12 cellular contexts compared by ENCODE assay signal in genomic region chr19:2056810-2057192, GRCh38. TPM values are rescaled to one million over a fixed set of nuclear protein-coding genes. Genes with fewer than 3 reads are reported as not detected.
DNase-seq lines count a peak whose midpoint lies in the region; ATAC-seq and TF ChIP-seq lines count a peak whose summit lies in the region.
"Had no signal": no experiment of that assay in that cellular context is flagged by ENCODE, and none has a peak within 500 bp of the region (broad histone marks: within the 10 kb centered on the region; RNA-seq: fewer than 3 reads in every experiment).

No MANE protein-coding gene starts in this region.

- no peaks in the 10 kb centered on the region for H3K9me3 ChIP-seq in CD8-positive, alpha-beta T cell (ENCODE audit: low read length)
- H3K9me3 ChIP-seq in Panc1 (ENCODE audit: control insufficient read depth, insufficient read depth, low read depth, low read length), result no peaks in the 10 kb centered on the region
- H3K9me3 ChIP-seq: HAP-1 had no signal

- H3K4me1 ChIP-seq in CD8-positive, alpha-beta T cell (ENCODE audit: insufficient read depth, low read length), result peaks cover 76% of the 10 kb centered on the region
- H3K4me1 ChIP-seq in Panc1 (ENCODE audit: control insufficient read depth, insufficient read depth, low read length), result peaks cover 59% of the 10 kb centered on the region
- H3K4me1 ChIP-seq in rectal smooth muscle tissue (ENCODE audit: control insufficient read depth, insufficient read depth, low read length), result peaks cover 24% of the 10 kb centered on the region

- no peak for DNase-seq in CD8-positive, alpha-beta T cell
- DNase-seq in Panc1 (ENCODE audit: low read depth, low spot score) (no peak), epithelial cell of prostate (ENCODE audit: low read depth, low spot score) (no peak), GM13977 (ENCODE audit: low spot score) (no peak), AG20443 (ENCODE audit: low spot score) (no peak), islet precursor cell (no peak)
- DNase-seq: NCI-H187; stimulated activated CD4-positive, alpha-beta T cell treated with anti-CD3 and anti-CD28 coated beads, Interleukin-2, amount 100 ng/mL, for 48 hours had no signal

- H3K9ac ChIP-seq in rectal smooth muscle tissue (ENCODE audit: low read length), result no peak overlapping the region

- intact Hi-C loops in CD8-positive, alpha-beta T cell (cut with DNase I, micrococcal nuclease), result no loop called here
- intact Hi-C loops in Panc1 (cut with micrococcal nuclease; ENCODE audit: unreplicated experiment), result no loop called here

- H3K36me3 ChIP-seq in CD8-positive, alpha-beta T cell (ENCODE audit: insufficient read depth, low read length), result no peaks in the 10 kb centered on the region
- H3K36me3 ChIP-seq in Panc1 (ENCODE audit: control insufficient read depth, insufficient read depth, low read length), result no peaks in the 10 kb centered on the region
- H3K36me3 ChIP-seq in rectal smooth muscle tissue (ENCODE audit: control insufficient read depth, insufficient read depth, low read length), result no peaks in the 10 kb centered on the region
- H3K36me3 ChIP-seq: HAP-1 had no signal

- in situ Hi-C loops in Panc1 (cut with HindIII; ENCODE audit: low pct_unique_long_range_greater_than_20kb, low sequenced_read_pairs) (no loop called here), GM13977 (cut with MboI; ENCODE audit: low pct_unique_long_range_greater_than_20kb, low sequenced_read_pairs, unreplicated experiment) (no loop called here)

- H3K4me3 ChIP-seq in CD8-positive, alpha-beta T cell (ENCODE audit: low read depth, low read length), result no peak overlapping the region
- H3K4me3 ChIP-seq in Panc1 (ENCODE audit: low read depth in 2 of 2, low read length in 2 of 2), result no peak overlapping the region
- H3K4me3 ChIP-seq in rectal smooth muscle tissue (ENCODE audit: low read length), result no peak overlapping the region
- H3K4me3 ChIP-seq: HAP-1 had no signal

- no peaks in the 10 kb centered on the region for H3K27me3 Mint-ChIP-seq in CD8-positive, alpha-beta T cell (ENCODE audit: low read depth)

- no peak for TF ChIP-seq CTCF in CD8-positive, alpha-beta T cell (IDR thresholded peaks at IDR 0.05)
- no peak for TF ChIP-seq CTCF in Panc1 (IDR thresholded peaks at IDR 0.05)
- TF ChIP-seq CTCF in GM13977 (IDR thresholded peaks at IDR 0.05; ENCODE audit: extremely low read depth, insufficient read depth, missing control alignments), result no peak

- no TSS peak for BruUV-seq in Panc1 (replicated peaks; lab: Mats Ljungman, UMichigan)

- H3K36me3 Mint-ChIP-seq in CD8-positive, alpha-beta T cell, result no peaks in the 10 kb centered on the region

- no peak overlapping the region for H3K4me3 Mint-ChIP-seq in CD8-positive, alpha-beta T cell

- H3K27me3 ChIP-seq in CD8-positive, alpha-beta T cell (ENCODE audit: insufficient read depth, low read length), result no peaks in the 10 kb centered on the region
- H3K27me3 ChIP-seq in Panc1 (ENCODE audit: control insufficient read depth, insufficient read depth, low read length) (no peaks in the 10 kb centered on the region), rectal smooth muscle tissue (ENCODE audit: control insufficient read depth, insufficient read depth, low read length) (no peaks in the 10 kb centered on the region)

- peak overlapping the region; percentile 23 for H3K27ac ChIP-seq in CD8-positive, alpha-beta T cell (ENCODE audit: low read depth, low read length)
- H3K27ac ChIP-seq in Panc1 (ENCODE audit: low read length) (peak overlapping the region; percentile 88; the same call in 1 of the 2 replicates), epithelial cell of prostate (peak overlapping the region; percentile 98), rectal smooth muscle tissue (ENCODE audit: low read depth, low read length) (peak overlapping the region; percentile 70)

- peaks cover 54% of the 10 kb centered on the region for H3K4me1 Mint-ChIP-seq in CD8-positive, alpha-beta T cell (ENCODE audit: low read depth)

- no peak for ATAC-seq in CD8-positive, alpha-beta T cell
- ATAC-seq in Panc1, result no peak
- ATAC-seq in HG03520 (IDR thresholded peaks at IDR 0.05; ENCODE audit: unreplicated experiment), result no peak
- ATAC-seq: activated CD4-positive, CD25-positive, alpha-beta regulatory T cell treated with anti-CD3 and anti-CD28 coated beads, Interleukin-2, amount 50 U/mL, for 24 hours had no signal

- peak overlapping the region; percentile 79 for H3K27ac Mint-ChIP-seq in CD8-positive, alpha-beta T cell

- CTCF ChIA-PET in CD8-positive, alpha-beta T cell (lab: Charles Lee), result interaction anchor here (3.4 kb wide), 1 partner anchor 13 kb away, joined by 30 read pairs; no protein-coding TSS in a partner anchor
- CTCF ChIA-PET in Panc1 (lab: Charles Lee), result interaction anchor here (0.6 kb wide), 1 partner anchor 336 kb away, joined by 3 read pairs; no protein-coding TSS in a partner anchor

- POLR2A ChIA-PET in CD8-positive, alpha-beta T cell (lab: Charles Lee), result interaction anchor here (1.0 to 2.8 kb wide), 3 partner anchors 15 to 30 kb away, joined by 3 to 9 read pairs (median 3); no protein-coding TSS in a partner anchor
- POLR2A ChIA-PET in Panc1 (lab: Charles Lee), result no interaction called here

- H3K9me3 Mint-ChIP-seq in CD8-positive, alpha-beta T cell, result no peaks in the 10 kb centered on the region

RNA-seq across cellular contexts. Expression of gene MKNK2, which starts 5.8 kb away (rescaled TPM):
- 100 to 1,000 TPM; 453 to 455 TPM for total RNA-seq in CD8-positive, alpha-beta T cell
- total RNA-seq in Panc1 (2021; ENCODE audit: unreplicated experiment), result 240 TPM
- polyA plus RNA-seq in Panc1 (2012; ENCODE audit: insufficient read length), result 278 TPM

RNA-seq across cellular contexts. Expression of gene MOB3A, which starts 39.3 kb away (rescaled TPM):
- total RNA-seq in CD8-positive, alpha-beta T cell, result 10 to 100 TPM; 76.7 to 80.0 TPM
- 36.3 TPM for total RNA-seq in Panc1 (2021; ENCODE audit: unreplicated experiment)
- polyA plus RNA-seq in Panc1 (2012; ENCODE audit: insufficient read length), result 21.0 TPM

RNA-seq across cellular contexts. Expression of gene IZUMO4, which starts 39.9 kb away (rescaled TPM):
- 10 to 100 TPM; 11.9 to 15.3 TPM for total RNA-seq in CD8-positive, alpha-beta T cell
- 5.4 TPM for total RNA-seq in Panc1 (2021; ENCODE audit: unreplicated experiment)
- polyA plus RNA-seq in Panc1 (2012; ENCODE audit: insufficient read length), result 4.7 TPM

RNA-seq across cellular contexts. Expression of gene BTBD2, which starts 41.3 kb away (rescaled TPM):
- 10 to 100 TPM; 34.5 to 35.5 TPM for total RNA-seq in CD8-positive, alpha-beta T cell
- total RNA-seq in Panc1 (2021; ENCODE audit: unreplicated experiment), result 59.6 TPM
- polyA plus RNA-seq in Panc1 (2012; ENCODE audit: insufficient read length), result 178 TPM

Comparison
In these comparisons a context has a peak if more than half of its experiments do, and no peak if none do; other contexts are left out.
1. H3K27ac ChIP-seq: peak in every context shown above with its lines; median percentile 98 in epithelial cell of prostate; 88 in Panc1; 70 in rectal smooth muscle tissue; 23 in CD8-positive, alpha-beta T cell.